In genomic region chr17:11488407-11488806, GRCh38 we compare ENCODE assay signal across 1 cellular context.
A peak's percentile ranks its signal among the peaks of the same experiment; 100 is the strongest.
TF ChIP-seq lines count a peak whose summit lies in the region.

No MANE protein-coding gene starts in this region.

TF ChIP-seq in HepG2, 621 proteins besides CTCF, POLR2A, EP300 and RAD21 (continued from another document):
- TF ChIP-seq ZNF503 (CRISPR knock-in tag; IDR thresholded peaks at IDR 0.05) (no peak), DDIT3 (CRISPR knock-in tag; IDR thresholded peaks at IDR 0.05) (no peak), ZNF781 (CRISPR knock-in tag; IDR thresholded peaks at IDR 0.05; ENCODE audit: borderline replicate concordance, not compliant biosample characterization) (no peak), NR2F1 (CRISPR knock-in tag; IDR thresholded peaks at IDR 0.05) (no peak), ATF7 (IDR thresholded peaks at IDR 0.05) (peak; percentile 82), ATF7 (CRISPR knock-in tag; IDR thresholded peaks at IDR 0.05) (no peak), LBX2 (CRISPR knock-in tag; IDR thresholded peaks at IDR 0.05; ENCODE audit: borderline replicate concordance) (no peak), NR2F2 (IDR thresholded peaks at IDR 0.05; ENCODE audit: borderline replicate concordance, low read depth) (no peak), THAP9 (CRISPR knock-in tag; IDR thresholded peaks at IDR 0.05; ENCODE audit: borderline replicate concordance) (no peak), ZNF329 (CRISPR knock-in tag; IDR thresholded peaks at IDR 0.05; ENCODE audit: low read depth) (peak; percentile 73; the same call in 1 of the 2 replicates), ZKSCAN5 (CRISPR knock-in tag; IDR thresholded peaks at IDR 0.05) (no peak), BRD4 (CRISPR knock-in tag; IDR thresholded peaks at IDR 0.05) (no peak), ZNF501 (CRISPR knock-in tag; IDR thresholded peaks at IDR 0.05) (no peak), ZNF30 (CRISPR knock-in tag; IDR thresholded peaks at IDR 0.05) (no peak), NFIB (CRISPR knock-in tag; IDR thresholded peaks at IDR 0.05; ENCODE audit: borderline replicate concordance) (no peak)
